In the genomic region with DNA sequence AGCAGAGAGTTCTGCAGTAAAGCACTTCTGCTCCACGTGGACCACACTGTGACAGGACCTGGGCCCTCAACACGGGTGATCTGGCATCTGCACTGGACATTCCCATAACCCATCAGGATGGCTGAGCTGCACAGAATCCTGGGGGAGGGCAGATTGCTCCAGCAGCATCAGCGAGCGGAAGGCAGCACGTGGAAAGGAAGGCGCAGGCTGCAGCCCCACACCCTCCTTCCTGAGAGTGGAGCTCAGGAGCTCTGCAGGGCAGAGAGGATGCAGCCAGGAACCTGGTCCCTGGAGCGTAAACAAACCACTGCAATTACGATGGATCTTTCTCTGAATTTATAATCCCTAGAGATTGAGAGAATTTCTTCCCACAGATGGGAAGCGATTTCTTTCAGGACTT, we compare ENCODE assay signal across 22 cellular contexts. TPM values are rescaled to one million over a fixed set of nuclear protein-coding genes. Genes with fewer than 3 reads are reported as not detected.
"Had no signal": no experiment of that assay in that cellular context is flagged by ENCODE, and none has a peak within 500 bp of the region (broad histone marks: within the 10 kb centered on the region; RNA-seq: fewer than 3 reads in every experiment).

No MANE protein-coding gene starts in this region.

- H3K27me3 ChIP-seq: cardiac muscle cell, sigmoid colon, spleen, testis had no signal

- H3K4me1 Mint-ChIP-seq: stimulated activated memory B cell treated with anti-CD40 and anti-IgM and Interleukin-4, amounts not matched to agents 10 μg/mL and 1 μg/mL and 100 μg/mL, for 72 hours had no signal

- FAIRE-seq: colon, endometrium, kidney had no signal

- H3K27me3 Mint-ChIP-seq: activated CD4-positive, alpha-beta T cell treated with anti-CD3 and anti-CD28 coated beads, Interleukin-2, amount 10 ng/mL, durations not matched to agents 24 days and 14 days; activated CD8-positive, alpha-beta T cell treated with anti-CD3 and anti-CD28 coated beads for 36 hours; activated naive CD8-positive, alpha-beta T cell treated with anti-CD3 and anti-CD28 coated beads for 36 hours; activated T-helper 17 cell treated with anti-CD3 and anti-CD28 coated beads, Interleukin-2, amount 50 U/mL, for 72 hours; naive thymus-derived CD8-positive, alpha-beta T cell; stimulated activated memory B cell treated with anti-CD40 and anti-IgM and Interleukin-4, amounts not matched to agents 10 μg/mL and 1 μg/mL and 100 μg/mL, for 72 hours; type B pancreatic cell had no signal

- H3K27ac ChIP-seq: cardiac muscle cell, sigmoid colon, spleen, testis had no signal

- H3K9me3 Mint-ChIP-seq: activated CD4-positive, alpha-beta T cell treated with anti-CD3 and anti-CD28 coated beads, Interleukin-2, amount 10 ng/mL, durations not matched to agents 24 days and 14 days; activated CD8-positive, alpha-beta T cell treated with anti-CD3 and anti-CD28 coated beads for 36 hours; activated naive CD8-positive, alpha-beta T cell treated with anti-CD3 and anti-CD28 coated beads for 36 hours; activated T-helper 17 cell treated with anti-CD3 and anti-CD28 coated beads, Interleukin-2, amount 50 U/mL, for 72 hours; naive thymus-derived CD8-positive, alpha-beta T cell; stimulated activated memory B cell treated with anti-CD40 and anti-IgM and Interleukin-4, amounts not matched to agents 10 μg/mL and 1 μg/mL and 100 μg/mL, for 72 hours; type B pancreatic cell had no signal

- DNase-seq: activated CD8-positive, alpha-beta T cell treated with anti-CD3 and anti-CD28 coated beads for 36 hours; activated naive CD4-positive, alpha-beta T cell; activated naive CD8-positive, alpha-beta T cell treated with anti-CD3 and anti-CD28 coated beads for 36 hours; activated T-cell treated with anti-CD3 and anti-CD28 coated beads, Interleukin-2, amount 50 U/mL, for 1 hour; amygdala; erythroblast; foreskin melanocyte; kidney; mesendoderm; naive thymus-derived CD8-positive, alpha-beta T cell; nucleus accumbens; sigmoid colon; spleen; stimulated activated CD4-positive, alpha-beta T cell treated with anti-CD3 and anti-CD28 coated beads, Interleukin-4, amount 100 ng/mL, for 4 hours; testis had no signal

- H3K27ac Mint-ChIP-seq: activated CD4-positive, alpha-beta T cell treated with anti-CD3 and anti-CD28 coated beads, Interleukin-2, amount 10 ng/mL, durations not matched to agents 24 days and 14 days; activated CD8-positive, alpha-beta T cell treated with anti-CD3 and anti-CD28 coated beads for 36 hours; activated naive CD8-positive, alpha-beta T cell treated with anti-CD3 and anti-CD28 coated beads for 36 hours; activated T-helper 17 cell treated with anti-CD3 and anti-CD28 coated beads, Interleukin-2, amount 50 U/mL, for 72 hours; stimulated activated memory B cell treated with anti-CD40 and anti-IgM and Interleukin-4, amounts not matched to agents 10 μg/mL and 1 μg/mL and 100 μg/mL, for 72 hours; type B pancreatic cell had no signal

- H3K4me1 ChIP-seq: sigmoid colon had no signal

- H3K4me3 ChIP-seq: cardiac muscle cell, sigmoid colon, spleen, testis had no signal

- H3K9me3 ChIP-seq: sigmoid colon, spleen, testis had no signal

- ATAC-seq: activated CD8-positive, alpha-beta T cell treated with anti-CD3 and anti-CD28 coated beads for 36 hours; activated T-helper 17 cell treated with anti-CD3 and anti-CD28 coated beads, Interleukin-2, amount 50 U/mL, for 72 hours; naive thymus-derived CD8-positive, alpha-beta T cell; stimulated activated memory B cell treated with anti-CD40 and anti-IgM and Interleukin-4, amounts not matched to agents 10 μg/mL and 1 μg/mL and 100 μg/mL, for 72 hours had no signal

- H3K4me3 Mint-ChIP-seq: activated CD4-positive, alpha-beta T cell treated with anti-CD3 and anti-CD28 coated beads, Interleukin-2, amount 10 ng/mL, durations not matched to agents 24 days and 14 days; activated CD8-positive, alpha-beta T cell treated with anti-CD3 and anti-CD28 coated beads for 36 hours; activated naive CD8-positive, alpha-beta T cell treated with anti-CD3 and anti-CD28 coated beads for 36 hours; activated T-helper 17 cell treated with anti-CD3 and anti-CD28 coated beads, Interleukin-2, amount 50 U/mL, for 72 hours; naive thymus-derived CD8-positive, alpha-beta T cell; stimulated activated memory B cell treated with anti-CD40 and anti-IgM and Interleukin-4, amounts not matched to agents 10 μg/mL and 1 μg/mL and 100 μg/mL, for 72 hours; type B pancreatic cell had no signal

RNA-seq across cellular contexts. Expression of gene EMILIN3, which starts 39.7 kb away (rescaled TPM):
- total RNA-seq: activated CD8-positive, alpha-beta T cell treated with anti-CD3 and anti-CD28 coated beads for 36 hours; activated naive CD8-positive, alpha-beta T cell treated with anti-CD3 and anti-CD28 coated beads for 36 hours; activated T-helper 17 cell treated with anti-CD3 and anti-CD28 coated beads, Interleukin-2, amount 50 U/mL, for 72 hours; naive thymus-derived CD8-positive, alpha-beta T cell; spleen had no signal
